In the genomic region with DNA sequence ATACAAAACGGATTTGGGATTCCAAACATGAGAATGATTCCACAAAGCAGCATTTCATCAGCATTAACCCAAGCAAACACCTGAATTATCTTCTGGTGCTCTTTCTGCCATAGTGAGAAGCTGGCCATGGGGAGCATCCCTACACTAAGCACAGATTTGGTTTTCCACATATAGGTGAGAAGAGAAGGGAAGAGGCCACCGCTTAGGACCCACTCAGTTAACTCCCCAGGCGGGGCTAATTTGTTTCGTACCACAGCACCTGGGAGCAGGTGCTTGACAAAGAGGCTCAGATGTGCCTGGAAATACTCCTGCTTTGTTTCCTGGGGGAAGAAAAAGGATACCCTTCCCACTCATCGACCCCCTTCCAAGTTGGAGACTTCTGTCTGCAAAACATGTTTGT, we compare ENCODE assay signal across 12 cellular contexts.
DNase-seq lines count a peak whose midpoint lies in the region; ATAC-seq, FAIRE-seq and TF ChIP-seq lines count a peak whose summit lies in the region.
"Had no signal": no experiment of that assay in that cellular context is flagged by ENCODE, and none has a peak within 500 bp of the region (broad histone marks: within the 10 kb centered on the region; RNA-seq: fewer than 3 reads in every experiment).

No MANE protein-coding gene starts in this region.

- H3K36me3 ChIP-seq in kidney (ENCODE audit: control insufficient read depth in 1 of 2, insufficient read depth in 2 of 2, low read length in 2 of 2): no peaks in the 10 kb centered on the region

- H3K9me3 ChIP-seq in kidney (ENCODE audit: control insufficient read depth in 1 of 2, low read length in 2 of 2): no peaks in the 10 kb centered on the region

- peak overlapping the region; percentile 89 for H3K27ac Mint-ChIP-seq in stimulated activated naive B cell treated with anti-CD40 and anti-IgM and Interleukin-4, amounts not matched to agents 10 μg/mL and 1 μg/mL and 100 μg/mL, for 72 hours
- H3K27ac Mint-ChIP-seq in activated naive CD4-positive, alpha-beta T cell treated with anti-CD3 and anti-CD28 coated beads, Interleukin-2, amount 10 ng/mL, durations not matched to agents 7 days and 5 days: no peak overlapping the region

- no peak for FAIRE-seq in kidney (lab: Jason Lieb, UNC)
- FAIRE-seq: A204.1 had no signal

- H3K4me3 ChIP-seq in kidney (ENCODE audit: low read length in 2 of 2): no peak overlapping the region

- no peak overlapping the region for H3K9ac ChIP-seq in kidney (ENCODE audit: low read length in 2 of 2)

- H3K27me3 Mint-ChIP-seq in stimulated activated naive B cell treated with anti-CD40 and anti-IgM and Interleukin-4, amounts not matched to agents 10 μg/mL and 1 μg/mL and 100 μg/mL, for 72 hours: no peaks in the 10 kb centered on the region
- no peaks in the 10 kb centered on the region for H3K27me3 Mint-ChIP-seq in activated naive CD4-positive, alpha-beta T cell treated with anti-CD3 and anti-CD28 coated beads, Interleukin-2, amount 10 ng/mL, durations not matched to agents 7 days and 5 days

- peak overlapping the region in 1 of 2 donors; percentile 63 for H3K4me3 Mint-ChIP-seq in stimulated activated naive B cell treated with anti-CD40 and anti-IgM and Interleukin-4, amounts not matched to agents 10 μg/mL and 1 μg/mL and 100 μg/mL, for 72 hours
- H3K4me3 Mint-ChIP-seq in activated naive CD4-positive, alpha-beta T cell treated with anti-CD3 and anti-CD28 coated beads, Interleukin-2, amount 10 ng/mL, durations not matched to agents 7 days and 5 days: no peak overlapping the region

- H3K27ac ChIP-seq in cingulate gyrus (ENCODE audit: low read depth, low read length): peak overlapping the region; percentile 92
- no peak overlapping the region for H3K27ac ChIP-seq in kidney (ENCODE audit: low read depth in 2 of 2, low read length in 2 of 2)

- intact Hi-C loops in kidney (cut with DNase I): no loop called here

- H3K4me1 Mint-ChIP-seq in stimulated activated naive B cell treated with anti-CD40 and anti-IgM and Interleukin-4, amounts not matched to agents 10 μg/mL and 1 μg/mL and 100 μg/mL, for 72 hours: peaks cover 54 to 83% of the 10 kb centered on the region in 2 donors
- H3K4me1 Mint-ChIP-seq in activated naive CD4-positive, alpha-beta T cell treated with anti-CD3 and anti-CD28 coated beads, Interleukin-2, amount 10 ng/mL, durations not matched to agents 7 days and 5 days: peaks cover 44% of the 10 kb centered on the region

- peaks cover 4 to 16% of the 10 kb centered on the region in 2 donors for H3K4me1 ChIP-seq in kidney (ENCODE audit: control insufficient read depth in 1 of 2, insufficient read depth in 1 of 2, low read depth in 1 of 2, low read length in 2 of 2)

- no peaks in the 10 kb centered on the region for H3K9me3 Mint-ChIP-seq in stimulated activated naive B cell treated with anti-CD40 and anti-IgM and Interleukin-4, amounts not matched to agents 10 μg/mL and 1 μg/mL and 100 μg/mL, for 72 hours
- no peaks in the 10 kb centered on the region for H3K9me3 Mint-ChIP-seq in activated naive CD4-positive, alpha-beta T cell treated with anti-CD3 and anti-CD28 coated beads, Interleukin-2, amount 10 ng/mL, durations not matched to agents 7 days and 5 days

- CTCF ChIA-PET in activated naive CD4-positive, alpha-beta T cell treated with anti-CD3 and anti-CD28 coated beads, Interleukin-2, amount 10 ng/mL, durations not matched to agents 7 days and 5 days (lab: Charles Lee): interaction anchor here (0.9 to 1.8 kb wide), 4 partner anchors 12 to 68 kb away, joined by 3 to 6 read pairs (median 4); no protein-coding TSS in a partner anchor

- DNase-seq in NCI-H2107 treated with DMSO at 0.1 percent for 48 hours (lab: John Stamatoyannopoulos, UW; ENCODE audit: unreplicated experiment) (peak; percentile 11), NCI-H2107 (lab: John Stamatoyannopoulos, UW) (no peak), NCI-H1930 (lab: John Stamatoyannopoulos, UW) (peak; percentile 8 to 24), GM20000 (ENCODE audit: low spot score) (no peak), kidney (no peak)
- no peak for DNase-seq in stimulated activated naive B cell treated with anti-CD40 and anti-IgM and Interleukin-4, amounts not matched to agents 10 μg/mL and 1 μg/mL and 100 μg/mL, for 72 hours
- no peak for DNase-seq in activated naive CD4-positive, alpha-beta T cell treated with anti-CD3 and anti-CD28 coated beads, Interleukin-2, amount 10 ng/mL, durations not matched to agents 7 days and 5 days
- DNase-seq: activated CD4-positive, CD25-positive, alpha-beta regulatory T cell treated with anti-CD3 and anti-CD28 coated beads, Interleukin-2, amount 50 U/mL, for 72 hours; activated naive CD4-positive, alpha-beta T cell; stimulated activated CD4-positive, alpha-beta T cell treated with anti-CD3 and anti-CD28 coated beads, Interleukin-12 subunit alpha, Interleukin-12 subunit beta, amount 100 ng/mL, for 4 hours had no signal

- H3K36me3 Mint-ChIP-seq in stimulated activated naive B cell treated with anti-CD40 and anti-IgM and Interleukin-4, amounts not matched to agents 10 μg/mL and 1 μg/mL and 100 μg/mL, for 72 hours: peaks cover 34 to 46% of the 10 kb centered on the region in 2 donors
- H3K36me3 Mint-ChIP-seq in activated naive CD4-positive, alpha-beta T cell treated with anti-CD3 and anti-CD28 coated beads, Interleukin-2, amount 10 ng/mL, durations not matched to agents 7 days and 5 days: peaks cover 7% of the 10 kb centered on the region

- no peak for ATAC-seq in stimulated activated naive B cell treated with anti-CD40 and anti-IgM and Interleukin-4, amounts not matched to agents 10 μg/mL and 1 μg/mL and 100 μg/mL, for 72 hours (replicated peaks)

- TF ChIP-seq CTCF in GM20000 (IDR thresholded peaks at IDR 0.05; ENCODE audit: extremely low read depth, missing control alignments) (no peak), kidney (IDR thresholded peaks at IDR 0.05; ENCODE audit: borderline replicate concordance, extremely low read depth, insufficient read depth) (no peak)

Comparison
In these comparisons a context has a peak if more than half of its experiments do, and no peak if none do; other contexts are left out.
1. DNase-seq: peak in NCI-H2107 treated with DMSO at 0.1 percent for 48 hours (single experiment) and NCI-H1930 (2 of 2); none in NCI-H2107 (single experiment), stimulated activated naive B cell treated with anti-CD40 and anti-IgM and Interleukin-4, amounts not matched to agents 10 μg/mL and 1 μg/mL and 100 μg/mL, for 72 hours (single experiment), activated naive CD4-positive, alpha-beta T cell treated with anti-CD3 and anti-CD28 coated beads, Interleukin-2, amount 10 ng/mL, durations not matched to agents 7 days and 5 days (single experiment), GM20000 (single experiment) and kidney (single experiment).